ENCODE assay signal across 21 cellular contexts in the genomic region with DNA sequence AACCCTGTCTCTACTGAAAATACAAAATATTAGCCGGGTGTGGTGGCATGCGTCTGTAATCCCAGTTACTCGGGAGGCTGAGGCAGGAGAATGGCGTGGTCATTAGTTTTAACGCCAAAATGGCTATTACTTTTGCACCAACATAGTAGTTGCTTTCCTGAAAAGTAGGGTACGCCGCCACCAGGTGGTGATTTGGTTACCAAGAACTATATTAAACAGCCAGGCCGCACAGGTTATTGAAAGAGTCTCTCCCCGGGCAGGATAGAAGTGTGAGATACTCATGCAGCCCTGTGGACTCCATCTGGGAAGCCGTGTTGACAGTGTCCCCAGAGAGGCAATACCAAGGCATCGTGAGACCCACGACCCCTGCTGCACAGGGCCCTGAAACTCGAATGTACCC. TPM values are rescaled to one million over a fixed set of nuclear protein-coding genes. Genes with fewer than 3 reads are reported as not detected.
DNase-seq lines count a peak whose midpoint lies in the region; TF ChIP-seq lines count a peak whose summit lies in the region.
"Had no signal": no experiment of that assay in that cellular context is flagged by ENCODE, and none has a peak within 500 bp of the region (broad histone marks: within the 10 kb centered on the region; RNA-seq: fewer than 3 reads in every experiment).

No MANE protein-coding gene starts in this region.

- H3K4me2 ChIP-seq in OCI-LY1 (ENCODE audit: low read length) (no peak overlapping the region), GM23248 (ENCODE audit: unreplicated experiment) (no peak overlapping the region)

- no peaks in the 10 kb centered on the region for H3K36me3 ChIP-seq in A673 (ENCODE audit: insufficient read depth, low read length, poor library complexity, severe bottlenecking)
- H3K36me3 ChIP-seq in OCI-LY1 (ENCODE audit: insufficient read depth, low read length), result no peaks in the 10 kb centered on the region
- no peaks in the 10 kb centered on the region for H3K36me3 ChIP-seq in endodermal cell (ENCODE audit: control insufficient read depth, insufficient read depth, low read length)
- no peaks in the 10 kb centered on the region for H3K36me3 ChIP-seq in GM23248 (ENCODE audit: low read depth)
- H3K36me3 ChIP-seq: MG63, SJSA1, thoracic aorta had no signal

- no peaks in the 10 kb centered on the region for H3K9me2 ChIP-seq in OCI-LY1 (ENCODE audit: low read depth, low read length)
- H3K9me2 ChIP-seq in GM23248 (ENCODE audit: insufficient read depth), result no peaks in the 10 kb centered on the region

- POLR2A ChIA-PET in A673 (lab: Charles Lee; ENCODE audit: low non-redundant PET), result no interaction called here

- H3K27ac ChIP-seq in A673 (ENCODE audit: low read depth, low read length, poor library complexity, severe bottlenecking), result no peak overlapping the region
- H3K27ac ChIP-seq in OCI-LY1 (ENCODE audit: low read depth, low read length, poor library complexity, severe bottlenecking), result no peak overlapping the region
- H3K27ac ChIP-seq in endodermal cell (ENCODE audit: low read depth, low read length), result no peak overlapping the region
- no peak overlapping the region for H3K27ac ChIP-seq in GM23248
- H3K27ac ChIP-seq: HL-60, SJSA1, skin epidermis, thoracic aorta, VCaP had no signal

- H3F3A ChIP-seq in OCI-LY1 (ENCODE audit: insufficient read depth, low read length) (no peaks in the 10 kb centered on the region), GM23248 (ENCODE audit: insufficient read depth) (peaks cover 18% of the 10 kb centered on the region)

- H3K9me3 ChIP-seq in A673 (ENCODE audit: low read depth, low read length, poor library complexity, severe bottlenecking), result no peaks in the 10 kb centered on the region
- H3K9me3 ChIP-seq in OCI-LY1 (ENCODE audit: low read length), result no peaks in the 10 kb centered on the region
- no peaks in the 10 kb centered on the region for H3K9me3 ChIP-seq in endodermal cell (ENCODE audit: control insufficient read depth, low read length)
- no peaks in the 10 kb centered on the region for H3K9me3 ChIP-seq in GM23248 (ENCODE audit: low read depth)
- H3K9me3 ChIP-seq: MG63, SJSA1, thoracic aorta had no signal

- BruUV-seq in A673 (replicated peaks; lab: Mats Ljungman, UMichigan), result no TSS peak

- intact Hi-C loops in A673 (cut with micrococcal nuclease; ENCODE audit: unreplicated experiment), result no loop called here

- H3K27me3 ChIP-seq in A673 (replicated peaks; ENCODE audit: insufficient read depth, low read depth, low read length, poor library complexity) (no peaks in the 10 kb centered on the region), OCI-LY1 (ENCODE audit: insufficient read depth, low read length) (peaks cover 7% of the 10 kb centered on the region), endodermal cell (ENCODE audit: control insufficient read depth, insufficient read depth, low read length, poor library complexity, severe bottlenecking) (no peaks in the 10 kb centered on the region), GM23248 (replicated peaks; ENCODE audit: insufficient read depth) (no peaks in the 10 kb centered on the region)
- H3K27me3 ChIP-seq: MG63, SJSA1 had no signal

- no peaks in the 10 kb centered on the region for H3K4me1 Mint-ChIP-seq in endodermal cell

- H3K4me3 ChIP-seq in A673 (ENCODE audit: low read depth, low read length, poor library complexity, severe bottlenecking), result no peak overlapping the region
- no peak overlapping the region for H3K4me3 ChIP-seq in OCI-LY1 (ENCODE audit: low read depth, low read length, poor library complexity, severe bottlenecking)
- no peak overlapping the region for H3K4me3 ChIP-seq in endodermal cell (ENCODE audit: low read length)
- no peak overlapping the region for H3K4me3 ChIP-seq in GM23248
- H3K4me3 ChIP-seq: lung, MG63, SJSA1, skin epidermis, thoracic aorta had no signal

- peak; percentile 25 for DNase-seq in A673 (ENCODE audit: low spot score)
- DNase-seq in Daoy (ENCODE audit: low read depth), result peak; percentile 21
- DNase-seq in endodermal cell, result no peak
- no peak for DNase-seq in SKM-1 (lab: John Stamatoyannopoulos, UW; ENCODE audit: unreplicated experiment)
- DNase-seq in GM23248, result no peak
- no peak for DNase-seq in cerebellar nuclear complex (lab: John Stamatoyannopoulos, UW)
- DNase-seq: activated CD8-positive, alpha-beta memory T cell treated with anti-CD3 and anti-CD28 coated beads, Interleukin-2, amount 50 U/mL, for 48 hours; effector memory CD8-positive, alpha-beta T cell; NCI-H146; NCI-H748 treated with DMSO at 0.1 percent for 48 hours; stimulated activated CD4-positive, alpha-beta T cell treated with anti-CD3 and anti-CD28 coated beads, Interleukin-2, amount 100 ng/mL, for 48 hours; stimulated activated naive CD4-positive, alpha-beta T cell had no signal

- peaks cover 7% of the 10 kb centered on the region for H3K27me3 Mint-ChIP-seq in endodermal cell (ENCODE audit: insufficient read depth)

- CTCF ChIA-PET in A673 (lab: Charles Lee), result no interaction called here

- 88 to 92% methylated on average over 11 to 13 of the region's 13 CpGs for WGBS in endodermal cell (ENCODE audit: insufficient coverage in 1 of 2, insufficient read length in 1 of 2), 2 experiments
- WGBS in GM23248 (ENCODE audit: low coverage in 1 of 2, low lambda C conversion rate in 2 of 2, missing lambda C conversion rate in 2 of 2), 2 experiments, result 86 to 88% methylated on average over 13 of the region's 13 CpGs

- H3K4me3 Mint-ChIP-seq in endodermal cell, result no peak overlapping the region
- H3K4me3 Mint-ChIP-seq: effector memory CD8-positive, alpha-beta T cell had no signal

- no peaks in the 10 kb centered on the region for H3K9me3 Mint-ChIP-seq in endodermal cell
- H3K9me3 Mint-ChIP-seq: activated T-helper 2 cell treated with anti-CD3 and anti-CD28 coated beads, Interferon-gamma antibody, Interleukin-2, Interleukin-4, amounts not matched to agents 10 μg/mL and 5 μg/mL and 100 μg/mL, durations not matched to agents 14 hours and 24 hours and 36 hours; effector memory CD8-positive, alpha-beta T cell had no signal

- H3K36me3 Mint-ChIP-seq in endodermal cell (ENCODE audit: low read depth), result no peaks in the 10 kb centered on the region

- H3K27ac Mint-ChIP-seq in endodermal cell, result no peak overlapping the region
- H3K27ac Mint-ChIP-seq: activated T-helper 2 cell treated with anti-CD3 and anti-CD28 coated beads, Interferon-gamma antibody, Interleukin-2, Interleukin-4, amounts not matched to agents 10 μg/mL and 5 μg/mL and 100 μg/mL, durations not matched to agents 14 hours and 24 hours and 36 hours; effector memory CD8-positive, alpha-beta T cell had no signal

- H2AFZ ChIP-seq in OCI-LY1 (ENCODE audit: low read length), result no peak overlapping the region
- H2AFZ ChIP-seq in GM23248, result no peak overlapping the region

- no peak overlapping the region for H3K9ac ChIP-seq in OCI-LY1 (ENCODE audit: low read length)
- H3K9ac ChIP-seq in endodermal cell (ENCODE audit: extremely low read depth, low read length, poor library complexity, severe bottlenecking), result no peak overlapping the region
- no peak overlapping the region for H3K9ac ChIP-seq in GM23248

- TF ChIP-seq CTCF in A673 (conservative IDR thresholded peaks at IDR 0.05; ENCODE audit: low read depth, low read length) (0 out of 2 replicates have a peak, but pooled peaks have one; percentile 17), OCI-LY1 (IDR thresholded peaks at IDR 0.05; ENCODE audit: low read length) (peak; percentile 10; the same call in 1 of the 2 replicates), endodermal cell (conservative IDR thresholded peaks at IDR 0.05) (peak; percentile 38)

- in situ Hi-C loops in GM23248 (cut with MboI), result no loop called here

- H3K79me2 ChIP-seq in OCI-LY1 (ENCODE audit: insufficient read depth, low read length), result no peaks in the 10 kb centered on the region
- no peaks in the 10 kb centered on the region for H3K79me2 ChIP-seq in GM23248 (ENCODE audit: insufficient read depth)

- H4K20me1 ChIP-seq in OCI-LY1 (ENCODE audit: insufficient read depth, low read length) (no peaks in the 10 kb centered on the region), GM23248 (ENCODE audit: insufficient read depth) (no peaks in the 10 kb centered on the region)

- H3K4me1 ChIP-seq in A673 (ENCODE audit: insufficient read depth, low read length, poor library complexity, severe bottlenecking), result peaks cover 3% of the 10 kb centered on the region
- no peaks in the 10 kb centered on the region for H3K4me1 ChIP-seq in OCI-LY1 (ENCODE audit: insufficient read depth, low read length, severe bottlenecking)
- H3K4me1 ChIP-seq in endodermal cell (ENCODE audit: control insufficient read depth, insufficient read depth, low read length), result no peaks in the 10 kb centered on the region
- H3K4me1 ChIP-seq in GM23248 (ENCODE audit: insufficient read depth), result peaks cover 6% of the 10 kb centered on the region

RNA-seq across cellular contexts. Expression of a gene that starts 24.6 kb away (rescaled TPM):
- total RNA-seq in A673 (2021), result not detected in 2 replicates
- 0.18 and 0.29 TPM in 2 replicates for total RNA-seq in Daoy (2014; rRNA removed; shearing (Covaris generic))
- total RNA-seq in endodermal cell, result 1 to 10 TPM; 1.3 to 1.6 TPM
- polyA plus RNA-seq in endodermal cell (2013, experiment 1 of 2), result 2.0 TPM
- 2.2 TPM for polyA plus RNA-seq in endodermal cell (2013, experiment 2 of 2)
- total RNA-seq in GM23248 (2014; rRNA removed; shearing (Covaris generic)), result 4.2 and 7.9 TPM in 2 replicates
- polyA plus RNA-seq in GM23248 (2016; fragmentation: Nextera tagmentation; extraction: Ambion mirVana), result 3.5 and 4.0 TPM in 2 replicates

Comparison
In these comparisons a context has a peak if more than half of its experiments do, and no peak if none do; other contexts are left out.
1. DNase-seq: peak in A673 (single experiment) and Daoy (single experiment); none in endodermal cell (single experiment), SKM-1 (single experiment), GM23248 (single experiment) and cerebellar nuclear complex (0 of 2).
2. Peak in every context shown above with its lines, with median percentiles within 50 percentile points of each other: CTCF ChIP-seq.